ENCODE assay signal across 1 cellular context in genomic region chr11:67415501-67416304, GRCh38.
TF ChIP-seq lines count a peak whose summit lies in the region.

CARNS1 (plus strand) TSS chr11:67415678; CDS start chr11:67416200, 522 bp downstream.

TF ChIP-seq in HepG2, 621 proteins besides CTCF, POLR2A, EP300 and RAD21 (continued from another document):
- TF ChIP-seq ATF5 (CRISPR knock-in tag; IDR thresholded peaks at IDR 0.05; ENCODE audit: low read depth) (no peak), BCLAF1 (IDR thresholded peaks at IDR 0.05) (no peak), EZH2 (conservative IDR thresholded peaks at IDR 0.05; ENCODE audit: low read depth, low read length) (no peak), SIN3A (IDR thresholded peaks at IDR 0.05; ENCODE audit: borderline replicate concordance, low read depth, low read length) (no peak), E2F5 (CRISPR knock-in tag; conservative IDR thresholded peaks at IDR 0.05) (no peak), BATF2 (CRISPR knock-in tag; IDR thresholded peaks at IDR 0.05) (no peak), ZNF484 (CRISPR knock-in tag; IDR thresholded peaks at IDR 0.05; ENCODE audit: borderline replicate concordance, low read depth) (no peak), ZSCAN9 (CRISPR knock-in tag; IDR thresholded peaks at IDR 0.05; ENCODE audit: borderline replicate concordance) (no peak), SMC3 (IDR thresholded peaks at IDR 0.05; ENCODE audit: low read length) (no peak), ZNF740 (CRISPR knock-in tag; IDR thresholded peaks at IDR 0.05) (no peak), ZNF280D (CRISPR knock-in tag; IDR thresholded peaks at IDR 0.05) (no peak)
